12 cellular contexts compared by ENCODE assay signal in genomic region chr4:113117346-113117677, GRCh38.
"Had no signal": no experiment of that assay in that cellular context is flagged by ENCODE, and none has a peak within 500 bp of the region (broad histone marks: within the 10 kb centered on the region; RNA-seq: fewer than 3 reads in every experiment).

No MANE protein-coding gene starts in this region.

- FAIRE-seq: astrocyte had no signal

- DNase-seq: activated CD4-positive, alpha-beta T cell treated with anti-CD3 and anti-CD28 coated beads for 1 hour; activated CD4-positive, alpha-beta T cell treated with anti-CD3 and anti-CD28 coated beads, Interleukin-2, amount 50 U/mL, for 4 hours; activated naive CD4-positive, alpha-beta T cell treated with anti-CD3 and anti-CD28 coated beads, Interleukin-2, amount 10 ng/mL, durations not matched to agents 7 days and 5 days; mesenchymal stem cell; naive thymus-derived CD8-positive, alpha-beta T cell; psoas muscle; sigmoid colon; spleen; stimulated activated CD4-positive, alpha-beta T cell treated with anti-CD3 and anti-CD28 coated beads, Interleukin-1b, Interleukin-23, amount 100 ng/mL, for 48 hours; stimulated activated naive CD8-positive, alpha-beta T cell treated with anti-CD3 and anti-CD28 coated beads, Interleukin-15, amount 100 ng/mL, for 72 hours had no signal

- H3K4me1 ChIP-seq: spleen had no signal

- H3K27ac ChIP-seq: psoas muscle, spleen had no signal

- H3K4me1 Mint-ChIP-seq: activated naive CD4-positive, alpha-beta T cell treated with anti-CD3 and anti-CD28 coated beads, Interleukin-2, amount 10 ng/mL, durations not matched to agents 7 days and 5 days; naive thymus-derived CD8-positive, alpha-beta T cell; stimulated activated naive CD8-positive, alpha-beta T cell treated with anti-CD3 and anti-CD28 coated beads, Interleukin-15, amount 100 ng/mL, for 72 hours had no signal

- H3K27me3 Mint-ChIP-seq: activated naive CD4-positive, alpha-beta T cell treated with anti-CD3 and anti-CD28 coated beads, Interleukin-2, amount 10 ng/mL, durations not matched to agents 7 days and 5 days had no signal

- H3K4me3 Mint-ChIP-seq: activated naive CD4-positive, alpha-beta T cell treated with anti-CD3 and anti-CD28 coated beads, Interleukin-2, amount 10 ng/mL, durations not matched to agents 7 days and 5 days; naive thymus-derived CD8-positive, alpha-beta T cell; stimulated activated naive CD8-positive, alpha-beta T cell treated with anti-CD3 and anti-CD28 coated beads, Interleukin-15, amount 100 ng/mL, for 72 hours had no signal

- ATAC-seq: esophagus mucosa; naive thymus-derived CD8-positive, alpha-beta T cell; psoas muscle had no signal

- H3K36me3 Mint-ChIP-seq: activated naive CD4-positive, alpha-beta T cell treated with anti-CD3 and anti-CD28 coated beads, Interleukin-2, amount 10 ng/mL, durations not matched to agents 7 days and 5 days; naive thymus-derived CD8-positive, alpha-beta T cell had no signal

- H3K9me3 Mint-ChIP-seq: activated naive CD4-positive, alpha-beta T cell treated with anti-CD3 and anti-CD28 coated beads, Interleukin-2, amount 10 ng/mL, durations not matched to agents 7 days and 5 days; naive thymus-derived CD8-positive, alpha-beta T cell; stimulated activated naive CD8-positive, alpha-beta T cell treated with anti-CD3 and anti-CD28 coated beads, Interleukin-15, amount 100 ng/mL, for 72 hours had no signal

- H3K9me3 ChIP-seq: psoas muscle, sigmoid colon, spleen had no signal

- H3K36me3 ChIP-seq: sigmoid colon, spleen had no signal

- H3K27ac Mint-ChIP-seq: activated naive CD4-positive, alpha-beta T cell treated with anti-CD3 and anti-CD28 coated beads, Interleukin-2, amount 10 ng/mL, durations not matched to agents 7 days and 5 days; naive thymus-derived CD8-positive, alpha-beta T cell; stimulated activated naive CD8-positive, alpha-beta T cell treated with anti-CD3 and anti-CD28 coated beads, Interleukin-15, amount 100 ng/mL, for 72 hours had no signal

- H3K4me3 ChIP-seq: psoas muscle had no signal

- H3K27me3 ChIP-seq: sigmoid colon, spleen had no signal
